ENCODE assay signal across 17 cellular contexts in genomic region chr9:93809204-93809940, GRCh38.
DNase-seq lines count a peak whose midpoint lies in the region; ATAC-seq and TF ChIP-seq lines count a peak whose summit lies in the region.
"Had no signal": no experiment of that assay in that cellular context is flagged by ENCODE, and none has a peak within 500 bp of the region (broad histone marks: within the 10 kb centered on the region; RNA-seq: fewer than 3 reads in every experiment).

No MANE protein-coding gene starts in this region.

- peaks cover 2 to 3% of the 10 kb centered on the region in 2 donors for H3K9me3 Mint-ChIP-seq in natural killer cell
- peaks cover 4% of the 10 kb centered on the region for H3K9me3 Mint-ChIP-seq in natural killer cell treated with Interleukin-12 subunit alpha and Interleukin-12 subunit beta and Interleukin-15 and Interleukin-18, amount 100 ng/mL, for 72 hours
- H3K9me3 Mint-ChIP-seq in activated T-helper 17 cell treated with anti-CD3 and anti-CD28 coated beads, Interleukin-2, amount 50 U/mL, for 72 hours, result no peaks in the 10 kb centered on the region

- H3K4me3 ChIP-seq in upper lobe of right lung, result no peak overlapping the region

- H3K27ac Mint-ChIP-seq in natural killer cell, result no peak overlapping the region
- no peak overlapping the region for H3K27ac Mint-ChIP-seq in natural killer cell treated with Interleukin-12 subunit alpha and Interleukin-12 subunit beta and Interleukin-15 and Interleukin-18, amount 100 ng/mL, for 72 hours
- no peak overlapping the region for H3K27ac Mint-ChIP-seq in activated T-helper 17 cell treated with anti-CD3 and anti-CD28 coated beads, Interleukin-2, amount 50 U/mL, for 72 hours
- H3K27ac Mint-ChIP-seq: B cell; CD4-positive, alpha-beta memory T cell had no signal

- ATAC-seq in natural killer cell, result no peak
- no peak for ATAC-seq in natural killer cell treated with Interleukin-12 subunit alpha and Interleukin-12 subunit beta and Interleukin-15 and Interleukin-18, amount 100 ng/mL, for 72 hours
- ATAC-seq in left lobe of liver, result no peak
- no peak for ATAC-seq in upper lobe of right lung
- no peak for ATAC-seq in activated T-helper 17 cell treated with anti-CD3 and anti-CD28 coated beads, Interleukin-2, amount 50 U/mL, for 72 hours (replicated peaks)

- no peaks in the 10 kb centered on the region for H3K27me3 ChIP-seq in upper lobe of right lung

- DNase-seq in natural killer cell, result peak; percentile 11
- DNase-seq in natural killer cell treated with Interleukin-12 subunit alpha and Interleukin-12 subunit beta and Interleukin-15 and Interleukin-18, amount 100 ng/mL, for 72 hours (ENCODE audit: low spot score), result no peak
- peak; percentile 7 for DNase-seq in GM20000 (ENCODE audit: low spot score)
- peak; percentile 26 for DNase-seq in left lobe of liver (ENCODE audit: low spot score)
- DNase-seq in upper lobe of right lung, result peak; percentile 53
- no peak for DNase-seq in NCI-H526 (lab: John Stamatoyannopoulos, UW)
- no peak for DNase-seq in stimulated activated CD4-positive, alpha-beta T cell treated with anti-CD3 and anti-CD28 coated beads, Interleukin-4, amount 100 ng/mL, for 1 hour
- DNase-seq: Calu3; CD4-positive, alpha-beta memory T cell; NCI-H1048; NCI-H1436 treated with DMSO at 0.1 percent for 48 hours; NCI-H2029 treated with DMSO at 0.1 percent for 48 hours; NCI-H774; Right ventricle myocardium superior had no signal

- peaks cover 5 to 7% of the 10 kb centered on the region in 2 donors for H3K27me3 Mint-ChIP-seq in natural killer cell (ENCODE audit: low read depth in 2 of 2)
- peaks cover 5 to 7% of the 10 kb centered on the region in 2 donors for H3K27me3 Mint-ChIP-seq in natural killer cell treated with Interleukin-12 subunit alpha and Interleukin-12 subunit beta and Interleukin-15 and Interleukin-18, amount 100 ng/mL, for 72 hours
- peaks cover 9% of the 10 kb centered on the region for H3K27me3 Mint-ChIP-seq in activated T-helper 17 cell treated with anti-CD3 and anti-CD28 coated beads, Interleukin-2, amount 50 U/mL, for 72 hours

- H3K4me3 Mint-ChIP-seq in natural killer cell, result no peak overlapping the region
- H3K4me3 Mint-ChIP-seq in natural killer cell treated with Interleukin-12 subunit alpha and Interleukin-12 subunit beta and Interleukin-15 and Interleukin-18, amount 100 ng/mL, for 72 hours, result no peak overlapping the region
- no peak overlapping the region for H3K4me3 Mint-ChIP-seq in activated T-helper 17 cell treated with anti-CD3 and anti-CD28 coated beads, Interleukin-2, amount 50 U/mL, for 72 hours
- H3K4me3 Mint-ChIP-seq: B cell; CD4-positive, alpha-beta memory T cell; H9 had no signal

- no peaks in the 10 kb centered on the region for H3K36me3 Mint-ChIP-seq in natural killer cell
- H3K36me3 Mint-ChIP-seq in natural killer cell treated with Interleukin-12 subunit alpha and Interleukin-12 subunit beta and Interleukin-15 and Interleukin-18, amount 100 ng/mL, for 72 hours, result no peaks in the 10 kb centered on the region
- no peaks in the 10 kb centered on the region for H3K36me3 Mint-ChIP-seq in activated T-helper 17 cell treated with anti-CD3 and anti-CD28 coated beads, Interleukin-2, amount 50 U/mL, for 72 hours (ENCODE audit: low read depth)
- H3K36me3 Mint-ChIP-seq: CD4-positive, alpha-beta memory T cell had no signal

- H3K27ac ChIP-seq in upper lobe of right lung, result no peak overlapping the region

- no peaks in the 10 kb centered on the region for H3K36me3 ChIP-seq in upper lobe of right lung

- no peaks in the 10 kb centered on the region for H3K4me1 ChIP-seq in upper lobe of right lung

- no peaks in the 10 kb centered on the region for H3K9me3 ChIP-seq in upper lobe of right lung

- intact Hi-C loops in natural killer cell (cut with micrococcal nuclease), result no loop called here
- intact Hi-C loops in upper lobe of right lung (cut with DNase I), result no loop called here

- no peaks in the 10 kb centered on the region for H3K4me1 Mint-ChIP-seq in natural killer cell
- H3K4me1 Mint-ChIP-seq in natural killer cell treated with Interleukin-12 subunit alpha and Interleukin-12 subunit beta and Interleukin-15 and Interleukin-18, amount 100 ng/mL, for 72 hours (ENCODE audit: low read depth in 2 of 2), result no peaks in the 10 kb centered on the region
- no peaks in the 10 kb centered on the region for H3K4me1 Mint-ChIP-seq in activated T-helper 17 cell treated with anti-CD3 and anti-CD28 coated beads, Interleukin-2, amount 50 U/mL, for 72 hours
- H3K4me1 Mint-ChIP-seq: B cell; CD4-positive, alpha-beta memory T cell had no signal

- no peak for TF ChIP-seq CTCF in natural killer cell (IDR thresholded peaks at IDR 0.05)
- TF ChIP-seq CTCF in GM20000 (IDR thresholded peaks at IDR 0.05; ENCODE audit: extremely low read depth, missing control alignments), result no peak
- no peak for TF ChIP-seq CTCF in upper lobe of right lung (IDR thresholded peaks at IDR 0.05)

Comparison
In these comparisons a context has a peak if more than half of its experiments do, and no peak if none do; other contexts are left out.
1. DNase-seq: peak in natural killer cell (single experiment), GM20000 (single experiment), left lobe of liver (single experiment) and upper lobe of right lung (single experiment); none in natural killer cell treated with Interleukin-12 subunit alpha and Interleukin-12 subunit beta and Interleukin-15 and Interleukin-18, amount 100 ng/mL, for 72 hours (single experiment), NCI-H526 (0 of 2) and stimulated activated CD4-positive, alpha-beta T cell treated with anti-CD3 and anti-CD28 coated beads, Interleukin-4, amount 100 ng/mL, for 1 hour (single experiment).